Comparison of ENCODE assay signal across 19 cellular contexts in genomic region chr12:104410786-104411185, GRCh38.
DNase-seq lines count a peak whose midpoint lies in the region; ATAC-seq and TF ChIP-seq lines count a peak whose summit lies in the region.
"Had no signal": no experiment of that assay in that cellular context is flagged by ENCODE, and none has a peak within 500 bp of the region (broad histone marks: within the 10 kb centered on the region; RNA-seq: fewer than 3 reads in every experiment).

No MANE protein-coding gene starts in this region.

- H3K36me3 ChIP-seq in RWPE2 (ENCODE audit: low read depth) = no peaks in the 10 kb centered on the region

- peaks cover 2% of the 10 kb centered on the region for H3K9me3 ChIP-seq in RWPE2 (ENCODE audit: severe bottlenecking)
- H3K9me3 ChIP-seq: SK-N-SH had no signal

- no peaks in the 10 kb centered on the region for H3K27me3 ChIP-seq in RWPE2 (ENCODE audit: insufficient read depth, poor library complexity, severe bottlenecking)

- peak; percentile 20 for DNase-seq in GM04503 (ENCODE audit: low read depth)
- DNase-seq in RWPE2 (ENCODE audit: low spot score) = no peak
- DNase-seq in fibroblast of peridontal ligament (ENCODE audit: extremely low read depth) = peak; percentile 8
- no peak for DNase-seq in HuH-7.5 (ENCODE audit: low spot score)
- DNase-seq in activated naive CD4-positive, alpha-beta T cell treated with Interleukin-2 at 50 U/mL for 16 hours = no peak
- DNase-seq: AML-193, DMS79 treated with DMSO at 0.1 percent for 48 hours, GOT3, KBM-7, NCI-H1105 treated with DMSO at 0.1 percent for 48 hours, NCI-H1694 treated with DMSO at 0.1 percent for 48 hours, NCI-H510A, NCI-H774, SHP77 treated with DMSO at 0.1 percent for 48 hours, SK-N-SH had no signal

- H3K27ac ChIP-seq in RWPE2 (ENCODE audit: poor library complexity, severe bottlenecking) = no peak overlapping the region
- H3K27ac ChIP-seq: C4-2B had no signal

- H3K4me1 ChIP-seq in RWPE2 (ENCODE audit: insufficient read depth, poor library complexity, severe bottlenecking) = no peaks in the 10 kb centered on the region

- no peak for TF ChIP-seq CTCF in RWPE2 (IDR thresholded peaks at IDR 0.05; ENCODE audit: poor library complexity, severe bottlenecking)

- no peak overlapping the region for H3K4me3 ChIP-seq in RWPE2 (ENCODE audit: severe bottlenecking)
- H3K4me3 ChIP-seq: GM12878 had no signal

- ATAC-seq in RWPE2 (ENCODE audit: low read depth) (peak; percentile 56), GM19397 (IDR thresholded peaks at IDR 0.05; ENCODE audit: unreplicated experiment) (no peak), HG02884 (IDR thresholded peaks at IDR 0.05; ENCODE audit: unreplicated experiment) (no peak)

Comparison
In these comparisons a context has a peak if more than half of its experiments do, and no peak if none do; other contexts are left out.
1. DNase-seq: peak in GM04503 (single experiment) and fibroblast of peridontal ligament (single experiment); none in RWPE2 (single experiment), HuH-7.5 (single experiment) and activated naive CD4-positive, alpha-beta T cell treated with Interleukin-2 at 50 U/mL for 16 hours (single experiment).